In the genomic region with DNA sequence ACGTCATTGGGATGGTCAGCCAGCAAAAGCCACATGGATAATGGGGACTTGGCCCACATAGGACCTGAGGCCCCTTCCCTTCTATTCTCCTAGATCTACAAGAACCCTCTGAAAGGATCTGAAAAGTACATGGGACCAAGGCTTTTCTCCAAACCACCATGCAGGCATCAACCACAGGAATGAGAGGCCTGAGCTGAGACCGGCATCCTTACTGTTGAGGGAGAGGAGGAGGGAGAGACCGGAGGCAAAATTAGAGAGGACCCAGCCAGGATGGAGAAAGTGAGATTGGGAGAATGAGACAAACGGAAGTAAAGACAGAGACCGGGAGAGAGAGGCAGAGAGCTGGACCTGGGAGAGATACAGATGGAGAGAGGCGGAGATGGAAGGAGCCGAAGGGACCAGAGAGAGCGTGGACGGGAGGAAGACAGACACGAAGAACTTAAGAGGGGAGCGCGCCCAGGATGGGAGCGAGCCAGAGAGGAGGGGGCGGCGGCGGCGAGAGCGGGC, we compare ENCODE assay signal across 1 cellular context.
TF ChIP-seq lines count a peak whose summit lies in the region.

No MANE protein-coding gene starts in this region.

TF ChIP-seq in GM12878, 131 proteins besides CTCF, POLR2A, EP300 and RAD21 (continued from another document):
- TF ChIP-seq ZBTB40 (IDR thresholded peaks at IDR 0.05; ENCODE audit: borderline replicate concordance) (no peak), PKNOX1 (IDR thresholded peaks at IDR 0.05) (no peak), FOXM1 (IDR thresholded peaks at IDR 0.05; ENCODE audit: low read depth, low read length) (no peak), MTA3 (IDR thresholded peaks at IDR 0.05; ENCODE audit: borderline replicate concordance, low read length) (no peak), SMARCA5 (IDR thresholded peaks at IDR 0.05) (no peak)
- TF ChIP-seq, protein P1, sequence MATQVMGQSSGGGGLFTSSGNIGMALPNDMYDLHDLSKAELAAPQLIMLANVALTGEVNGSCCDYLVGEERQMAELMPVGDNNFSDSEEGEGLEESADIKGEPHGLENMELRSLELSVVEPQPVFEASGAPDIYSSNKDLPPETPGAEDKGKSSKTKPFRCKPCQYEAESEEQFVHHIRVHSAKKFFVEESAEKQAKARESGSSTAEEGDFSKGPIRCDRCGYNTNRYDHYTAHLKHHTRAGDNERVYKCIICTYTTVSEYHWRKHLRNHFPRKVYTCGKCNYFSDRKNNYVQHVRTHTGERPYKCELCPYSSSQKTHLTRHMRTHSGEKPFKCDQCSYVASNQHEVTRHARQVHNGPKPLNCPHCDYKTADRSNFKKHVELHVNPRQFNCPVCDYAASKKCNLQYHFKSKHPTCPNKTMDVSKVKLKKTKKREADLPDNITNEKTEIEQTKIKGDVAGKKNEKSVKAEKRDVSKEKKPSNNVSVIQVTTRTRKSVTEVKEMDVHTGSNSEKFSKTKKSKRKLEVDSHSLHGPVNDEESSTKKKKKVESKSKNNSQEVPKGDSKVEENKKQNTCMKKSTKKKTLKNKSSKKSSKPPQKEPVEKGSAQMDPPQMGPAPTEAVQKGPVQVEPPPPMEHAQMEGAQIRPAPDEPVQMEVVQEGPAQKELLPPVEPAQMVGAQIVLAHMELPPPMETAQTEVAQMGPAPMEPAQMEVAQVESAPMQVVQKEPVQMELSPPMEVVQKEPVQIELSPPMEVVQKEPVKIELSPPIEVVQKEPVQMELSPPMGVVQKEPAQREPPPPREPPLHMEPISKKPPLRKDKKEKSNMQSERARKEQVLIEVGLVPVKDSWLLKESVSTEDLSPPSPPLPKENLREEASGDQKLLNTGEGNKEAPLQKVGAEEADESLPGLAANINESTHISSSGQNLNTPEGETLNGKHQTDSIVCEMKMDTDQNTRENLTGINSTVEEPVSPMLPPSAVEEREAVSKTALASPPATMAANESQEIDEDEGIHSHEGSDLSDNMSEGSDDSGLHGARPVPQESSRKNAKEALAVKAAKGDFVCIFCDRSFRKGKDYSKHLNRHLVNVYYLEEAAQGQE (IDR thresholded peaks at IDR 0.05; ENCODE audit: low read depth, low read length): no peak
